In the genomic region with DNA sequence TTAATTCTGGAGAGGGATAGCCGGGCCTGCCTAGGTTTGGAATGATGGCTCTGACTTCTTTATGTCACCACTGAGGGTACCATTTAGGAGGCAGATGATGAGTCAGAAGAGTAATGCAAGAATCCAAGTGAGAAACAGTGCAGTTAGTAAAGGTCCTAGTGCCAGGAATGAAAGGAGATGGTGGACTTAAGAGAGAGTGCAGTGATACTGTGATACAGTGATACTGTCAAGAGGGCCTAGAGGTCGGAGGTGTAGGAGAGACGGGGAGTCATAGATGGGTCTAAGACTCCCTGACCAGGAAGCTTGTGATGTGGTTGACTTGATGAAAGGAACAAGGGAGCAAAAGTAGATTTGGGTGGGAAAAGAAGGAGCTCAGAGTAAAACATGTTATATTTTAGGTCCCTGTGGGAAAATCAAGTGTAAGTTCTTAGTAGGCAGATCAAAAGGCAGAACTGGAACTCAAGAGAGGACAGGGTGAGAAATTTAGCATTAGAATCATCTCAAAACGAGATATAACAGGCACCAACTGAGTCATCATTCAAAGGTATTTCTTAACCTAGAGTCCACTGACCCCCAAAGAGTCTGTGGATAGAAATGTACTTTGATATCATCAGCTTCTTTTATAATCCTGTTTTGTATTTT, we compare ENCODE assay signal across 12 cellular contexts.
DNase-seq lines count a peak whose midpoint lies in the region; ATAC-seq lines count a peak whose summit lies in the region.
"Had no signal": no experiment of that assay in that cellular context is flagged by ENCODE, and none has a peak within 500 bp of the region (broad histone marks: within the 10 kb centered on the region; RNA-seq: fewer than 3 reads in every experiment).

No MANE protein-coding gene starts in this region.

- peaks cover 17% of the 10 kb centered on the region for H3K9me3 Mint-ChIP-seq in activated CD4-positive, alpha-beta T cell treated with anti-CD3 and anti-CD28 coated beads, Interleukin-2, amount 10 ng/mL, durations not matched to agents 7 days and 5 days
- no peaks in the 10 kb centered on the region for H3K9me3 Mint-ChIP-seq in stimulated activated effector memory CD8-positive, alpha-beta T cell treated with anti-CD3 and anti-CD28 coated beads, Interleukin-12 subunit alpha, Interleukin-12 subunit beta, amount 100 ng/mL, for 72 hours

- CTCF ChIA-PET in activated CD4-positive, alpha-beta T cell treated with anti-CD3 and anti-CD28 coated beads, Interleukin-2, amount 10 ng/mL, durations not matched to agents 7 days and 5 days (lab: Charles Lee), result interaction anchor here (1.3 to 1.8 kb wide), 2 partner anchors 9 to 25 kb away, joined by 4 read pairs; no protein-coding TSS in a partner anchor

- DNase-seq in activated CD4-positive, alpha-beta T cell treated with anti-CD3 and anti-CD28 coated beads, Interleukin-2, amount 10 ng/mL, durations not matched to agents 7 days and 5 days, result no peak
- no peak for DNase-seq in activated CD4-positive, alpha-beta T cell treated with anti-CD3 and anti-CD28 coated beads, Interleukin-2, amount 50 U/mL, for 4 hours
- DNase-seq in T-helper 17 cell (no peak), NCI-H2196 (lab: John Stamatoyannopoulos, UW; ENCODE audit: unreplicated experiment) (no peak), NCI-H187 (lab: John Stamatoyannopoulos, UW) (no peak)
- DNase-seq in stimulated activated effector memory CD8-positive, alpha-beta T cell treated with anti-CD3 and anti-CD28 coated beads, Interleukin-12 subunit alpha, Interleukin-12 subunit beta, amount 100 ng/mL, for 72 hours (ENCODE audit: low spot score in 2 of 2), result no peak
- DNase-seq: EL, heart right ventricle, NCI-H1092 treated with DMSO at 0.1 percent for 48 hours, sigmoid colon had no signal

- H3K4me3 Mint-ChIP-seq in activated CD4-positive, alpha-beta T cell treated with anti-CD3 and anti-CD28 coated beads, Interleukin-2, amount 10 ng/mL, durations not matched to agents 7 days and 5 days, result peak overlapping the region; percentile 49
- peak overlapping the region; percentile 73 for H3K4me3 Mint-ChIP-seq in T-helper 17 cell
- peak overlapping the region; percentile 53 for H3K4me3 Mint-ChIP-seq in stimulated activated effector memory CD8-positive, alpha-beta T cell treated with anti-CD3 and anti-CD28 coated beads, Interleukin-12 subunit alpha, Interleukin-12 subunit beta, amount 100 ng/mL, for 72 hours

- H3K27ac Mint-ChIP-seq in activated CD4-positive, alpha-beta T cell treated with anti-CD3 and anti-CD28 coated beads, Interleukin-2, amount 10 ng/mL, durations not matched to agents 7 days and 5 days, result peak overlapping the region; percentile 90
- peak overlapping the region; percentile 90 for H3K27ac Mint-ChIP-seq in T-helper 17 cell
- peak overlapping the region; percentile 81 for H3K27ac Mint-ChIP-seq in stimulated activated effector memory CD8-positive, alpha-beta T cell treated with anti-CD3 and anti-CD28 coated beads, Interleukin-12 subunit alpha, Interleukin-12 subunit beta, amount 100 ng/mL, for 72 hours

- peaks cover 93% of the 10 kb centered on the region for H3K4me1 Mint-ChIP-seq in activated CD4-positive, alpha-beta T cell treated with anti-CD3 and anti-CD28 coated beads, Interleukin-2, amount 10 ng/mL, durations not matched to agents 7 days and 5 days
- peaks cover 57% of the 10 kb centered on the region for H3K4me1 Mint-ChIP-seq in T-helper 17 cell
- H3K4me1 Mint-ChIP-seq in stimulated activated effector memory CD8-positive, alpha-beta T cell treated with anti-CD3 and anti-CD28 coated beads, Interleukin-12 subunit alpha, Interleukin-12 subunit beta, amount 100 ng/mL, for 72 hours, result peaks cover 54% of the 10 kb centered on the region

- ATAC-seq in HG02610 (IDR thresholded peaks at IDR 0.05; ENCODE audit: unreplicated experiment), result peak; percentile 81
- peak; percentile 32 for ATAC-seq in T-helper 17 cell
- ATAC-seq in stimulated activated effector memory CD8-positive, alpha-beta T cell treated with anti-CD3 and anti-CD28 coated beads, Interleukin-12 subunit alpha, Interleukin-12 subunit beta, amount 100 ng/mL, for 72 hours, result peak; percentile 83
- ATAC-seq in GM21528 (IDR thresholded peaks at IDR 0.05; ENCODE audit: low FRiP score, unreplicated experiment), result no peak
- ATAC-seq: heart right ventricle had no signal

- no peaks in the 10 kb centered on the region for H3K27me3 Mint-ChIP-seq in activated CD4-positive, alpha-beta T cell treated with anti-CD3 and anti-CD28 coated beads, Interleukin-2, amount 10 ng/mL, durations not matched to agents 7 days and 5 days
- no peaks in the 10 kb centered on the region for H3K27me3 Mint-ChIP-seq in T-helper 17 cell

- peaks cover 87% of the 10 kb centered on the region for H3K36me3 Mint-ChIP-seq in activated CD4-positive, alpha-beta T cell treated with anti-CD3 and anti-CD28 coated beads, Interleukin-2, amount 10 ng/mL, durations not matched to agents 7 days and 5 days (ENCODE audit: low read depth)
- H3K36me3 Mint-ChIP-seq in T-helper 17 cell (ENCODE audit: low read depth), result peaks cover 12% of the 10 kb centered on the region
- H3K36me3 Mint-ChIP-seq in stimulated activated effector memory CD8-positive, alpha-beta T cell treated with anti-CD3 and anti-CD28 coated beads, Interleukin-12 subunit alpha, Interleukin-12 subunit beta, amount 100 ng/mL, for 72 hours, result peaks cover 100% of the 10 kb centered on the region

- no peaks in the 10 kb centered on the region for H3K9me3 ChIP-seq in T-helper 17 cell (ENCODE audit: control insufficient read depth, low read length, poor library complexity, severe bottlenecking)
- H3K9me3 ChIP-seq: sigmoid colon had no signal

- POLR2A ChIA-PET in activated CD4-positive, alpha-beta T cell treated with anti-CD3 and anti-CD28 coated beads, Interleukin-2, amount 10 ng/mL, durations not matched to agents 7 days and 5 days (lab: Charles Lee), result no interaction called here
